In the genomic region with DNA sequence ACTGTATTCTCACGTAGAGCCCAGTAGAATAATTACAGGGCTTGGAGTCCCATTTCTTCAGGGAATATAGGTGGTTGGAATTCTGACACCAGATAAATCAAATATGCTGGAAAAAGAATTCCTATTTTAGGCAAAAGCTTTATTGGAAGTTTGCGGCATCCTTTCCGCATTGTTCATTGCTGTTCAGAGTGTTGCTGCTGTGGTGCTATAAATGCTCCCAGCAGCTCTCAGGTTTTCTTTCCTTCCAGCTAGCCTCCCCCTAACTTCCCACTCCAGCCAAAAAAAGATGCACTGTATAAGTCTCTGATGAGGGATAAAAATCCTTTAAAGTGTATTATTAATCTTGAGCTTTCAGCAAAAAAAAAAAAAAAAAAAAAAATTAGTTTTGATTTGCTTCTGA, we compare ENCODE assay signal across 1 cellular context.
TF ChIP-seq lines count a peak whose summit lies in the region.

No MANE protein-coding gene starts in this region.

TF ChIP-seq in HepG2, 621 proteins besides CTCF, POLR2A, EP300 and RAD21:
- TF ChIP-seq TGIF2 (CRISPR knock-in tag; IDR thresholded peaks at IDR 0.05) (no peak), MAZ (IDR thresholded peaks at IDR 0.05; ENCODE audit: borderline replicate concordance, low read depth, low read length) (no peak), MAZ (CRISPR knock-in tag; IDR thresholded peaks at IDR 0.05; ENCODE audit: low read depth) (no peak), KMT2A (CRISPR knock-in tag; IDR thresholded peaks at IDR 0.05) (no peak), EHMT2 (IDR thresholded peaks at IDR 0.05; ENCODE audit: borderline replicate concordance, low read depth, low read length) (no peak), EED (CRISPR knock-in tag; IDR thresholded peaks at IDR 0.05) (no peak), NR2F2 (IDR thresholded peaks at IDR 0.05; ENCODE audit: borderline replicate concordance, low read depth) (no peak), NFRKB (IDR thresholded peaks at IDR 0.05) (no peak), ZNF605 (CRISPR knock-in tag; IDR thresholded peaks at IDR 0.05) (no peak), SSRP1 (CRISPR knock-in tag; IDR thresholded peaks at IDR 0.05) (no peak), ZNF432 (CRISPR knock-in tag; IDR thresholded peaks at IDR 0.05; ENCODE audit: borderline replicate concordance) (no peak), ZNF547 (CRISPR knock-in tag; IDR thresholded peaks at IDR 0.05) (no peak), ZNF557 (CRISPR knock-in tag; IDR thresholded peaks at IDR 0.05) (no peak), ATRX (CRISPR knock-in tag; IDR thresholded peaks at IDR 0.05; ENCODE audit: borderline replicate concordance) (no peak), ZNF3 (CRISPR knock-in tag; IDR thresholded peaks at IDR 0.05) (no peak), ZNF510 (CRISPR knock-in tag; IDR thresholded peaks at IDR 0.05; ENCODE audit: low read depth) (no peak)
- TF ChIP-seq, protein P1, sequence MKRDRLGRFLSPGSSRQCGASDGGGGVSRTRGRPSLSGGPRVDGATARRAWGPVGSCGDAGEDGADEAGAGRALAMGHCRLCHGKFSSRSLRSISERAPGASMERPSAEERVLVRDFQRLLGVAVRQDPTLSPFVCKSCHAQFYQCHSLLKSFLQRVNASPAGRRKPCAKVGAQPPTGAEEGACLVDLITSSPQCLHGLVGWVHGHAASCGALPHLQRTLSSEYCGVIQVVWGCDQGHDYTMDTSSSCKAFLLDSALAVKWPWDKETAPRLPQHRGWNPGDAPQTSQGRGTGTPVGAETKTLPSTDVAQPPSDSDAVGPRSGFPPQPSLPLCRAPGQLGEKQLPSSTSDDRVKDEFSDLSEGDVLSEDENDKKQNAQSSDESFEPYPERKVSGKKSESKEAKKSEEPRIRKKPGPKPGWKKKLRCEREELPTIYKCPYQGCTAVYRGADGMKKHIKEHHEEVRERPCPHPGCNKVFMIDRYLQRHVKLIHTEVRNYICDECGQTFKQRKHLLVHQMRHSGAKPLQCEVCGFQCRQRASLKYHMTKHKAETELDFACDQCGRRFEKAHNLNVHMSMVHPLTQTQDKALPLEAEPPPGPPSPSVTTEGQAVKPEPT (CRISPR knock-in tag; IDR thresholded peaks at IDR 0.05; ENCODE audit: low read depth): no peak
- TF ChIP-seq, protein P2, sequence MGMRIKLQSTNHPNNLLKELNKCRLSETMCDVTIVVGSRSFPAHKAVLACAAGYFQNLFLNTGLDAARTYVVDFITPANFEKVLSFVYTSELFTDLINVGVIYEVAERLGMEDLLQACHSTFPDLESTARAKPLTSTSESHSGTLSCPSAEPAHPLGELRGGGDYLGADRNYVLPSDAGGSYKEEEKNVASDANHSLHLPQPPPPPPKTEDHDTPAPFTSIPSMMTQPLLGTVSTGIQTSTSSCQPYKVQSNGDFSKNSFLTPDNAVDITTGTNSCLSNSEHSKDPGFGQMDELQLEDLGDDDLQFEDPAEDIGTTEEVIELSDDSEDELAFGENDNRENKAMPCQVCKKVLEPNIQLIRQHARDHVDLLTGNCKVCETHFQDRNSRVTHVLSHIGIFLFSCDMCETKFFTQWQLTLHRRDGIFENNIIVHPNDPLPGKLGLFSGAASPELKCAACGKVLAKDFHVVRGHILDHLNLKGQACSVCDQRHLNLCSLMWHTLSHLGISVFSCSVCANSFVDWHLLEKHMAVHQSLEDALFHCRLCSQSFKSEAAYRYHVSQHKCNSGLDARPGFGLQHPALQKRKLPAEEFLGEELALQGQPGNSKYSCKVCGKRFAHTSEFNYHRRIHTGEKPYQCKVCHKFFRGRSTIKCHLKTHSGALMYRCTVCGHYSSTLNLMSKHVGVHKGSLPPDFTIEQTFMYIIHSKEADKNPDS (CRISPR knock-in tag; IDR thresholded peaks at IDR 0.05): no peak
